Comparison of ENCODE assay signal across 18 cellular contexts in genomic region chr9:20028849-20029231, GRCh38.
"Had no signal": no experiment of that assay in that cellular context is flagged by ENCODE, and none has a peak within 500 bp of the region (broad histone marks: within the 10 kb centered on the region; RNA-seq: fewer than 3 reads in every experiment).

No MANE protein-coding gene starts in this region.

- DNase-seq: activated CD4-positive, alpha-beta T cell treated with anti-CD3 and anti-CD28 coated beads, Interleukin-2, amount 50 U/mL, for 4 hours; activated naive CD4-positive, alpha-beta T cell treated with Interleukin-2 at 50 U/mL for 16 hours; activated T-cell treated with anti-CD3 and anti-CD28 coated beads for 4 hours; anterior cingulate cortex; dorsolateral prefrontal cortex; left cardiac atrium; ovary; stimulated activated CD4-positive, alpha-beta T cell treated with anti-CD3 and anti-CD28 coated beads, Interleukin-2, amount 100 ng/mL, for 48 hours; stimulated activated naive CD4-positive, alpha-beta T cell; substantia nigra had no signal

- H3K27me3 Mint-ChIP-seq: activated T-helper 17 cell treated with anti-CD3 and anti-CD28 coated beads, Interleukin-2, amount 50 U/mL, for 72 hours; memory B cell had no signal

- H3K4me1 Mint-ChIP-seq: memory B cell had no signal

- H3K4me3 ChIP-seq: breast epithelium, dorsolateral prefrontal cortex, esophagus muscularis mucosa, ovary, tibial nerve, vagina had no signal

- H3K27me3 ChIP-seq: breast epithelium, dorsolateral prefrontal cortex, esophagus muscularis mucosa, ovary, tibial nerve, vagina had no signal

- H3K27ac ChIP-seq: dorsolateral prefrontal cortex, esophagus muscularis mucosa, ovary, tibial nerve, vagina had no signal

- H3K9me3 Mint-ChIP-seq: activated T-helper 17 cell treated with anti-CD3 and anti-CD28 coated beads, Interleukin-2, amount 50 U/mL, for 72 hours; memory B cell; T-helper 2 cell treated with Interferon-gamma antibody and Interleukin-4, amounts not matched to agents 5 μg/mL and 100 μg/mL, for 36 hours had no signal

- H3K36me3 Mint-ChIP-seq: memory B cell had no signal

- H3K9me3 ChIP-seq: breast epithelium, esophagus muscularis mucosa, ovary, tibial nerve, vagina had no signal

- ATAC-seq: activated CD4-positive, CD25-positive, alpha-beta regulatory T cell treated with anti-CD3 and anti-CD28 coated beads, Interleukin-2, amount 50 U/mL, for 24 hours; activated T-helper 17 cell treated with anti-CD3 and anti-CD28 coated beads, Interleukin-2, amount 50 U/mL, for 72 hours had no signal

- H3K27ac Mint-ChIP-seq: activated T-helper 17 cell treated with anti-CD3 and anti-CD28 coated beads, Interleukin-2, amount 50 U/mL, for 72 hours; memory B cell; T-helper 2 cell treated with Interferon-gamma antibody and Interleukin-4, amounts not matched to agents 5 μg/mL and 100 μg/mL, for 36 hours had no signal

- H3K4me3 Mint-ChIP-seq: activated T-helper 17 cell treated with anti-CD3 and anti-CD28 coated beads, Interleukin-2, amount 50 U/mL, for 72 hours; memory B cell; T-helper 2 cell treated with Interferon-gamma antibody and Interleukin-4, amounts not matched to agents 5 μg/mL and 100 μg/mL, for 36 hours had no signal

- H3K36me3 ChIP-seq: breast epithelium, esophagus muscularis mucosa, ovary, tibial nerve, vagina had no signal

- H3K4me1 ChIP-seq: breast epithelium, vagina had no signal
